ENCODE assay signal across 8 cellular contexts in genomic region chr7:131104611-131105293, GRCh38.
DNase-seq lines count a peak whose midpoint lies in the region; ATAC-seq and TF ChIP-seq lines count a peak whose summit lies in the region.

No MANE protein-coding gene starts in this region.

- H3K36me3 ChIP-seq in Loucy (ENCODE audit: insufficient read depth, low read length), result no peaks in the 10 kb centered on the region

- no peaks in the 10 kb centered on the region for H3K9me2 ChIP-seq in Loucy (replicated peaks; ENCODE audit: low read depth, low read length)

- H3K9me3 ChIP-seq in Loucy (ENCODE audit: insufficient read depth, low read depth, low read length), result no peaks in the 10 kb centered on the region

- peaks cover 0 to 7% (median 0%) of the 10 kb centered on the region in 5 donors for H3K27me3 Mint-ChIP-seq in naive thymus-derived CD8-positive, alpha-beta T cell

- peak; percentile 17 for DNase-seq in AG08395 (ENCODE audit: low spot score)
- peak; percentile 85 for DNase-seq in choroid plexus epithelial cell (ENCODE audit: low read depth)
- DNase-seq in naive thymus-derived CD8-positive, alpha-beta T cell, result peak in 2 of 10 donors; percentile 15 to 44
- no peak for DNase-seq in SW 1271 (lab: John Stamatoyannopoulos, UW)
- no peak for DNase-seq in GOT3 (lab: John Stamatoyannopoulos, UW)
- DNase-seq in NCI-H2081 treated with DMSO at 0.1 percent for 48 hours (lab: John Stamatoyannopoulos, UW), result no peak

- peak overlapping the region; percentile 70 for H3K4me3 ChIP-seq in Loucy (ENCODE audit: low read length, poor library complexity, severe bottlenecking)
- H3K4me3 ChIP-seq in choroid plexus epithelial cell (ENCODE audit: low read depth, low read length), result peak overlapping the region; percentile 99

- no peak overlapping the region for H2AFZ ChIP-seq in Loucy (ENCODE audit: low read length)

- H3K27me3 ChIP-seq in Loucy (ENCODE audit: insufficient read depth, low read length, poor library complexity, severe bottlenecking), result no peaks in the 10 kb centered on the region

- peak overlapping the region; percentile 79 to 92 (median 88) for H3K4me3 Mint-ChIP-seq in naive thymus-derived CD8-positive, alpha-beta T cell

- H3K79me2 ChIP-seq in Loucy (ENCODE audit: insufficient read depth, low read length), result no peaks in the 10 kb centered on the region

- POLR2A ChIA-PET in naive thymus-derived CD8-positive, alpha-beta T cell (lab: Charles Lee), result interaction anchor here (1.6 to 6.4 kb wide), 5 partner anchors 47 to 222 kb away, joined by 3 to 45 read pairs (median 9); partner anchors contain the start of gene MKLN1

- H3K4me1 Mint-ChIP-seq in naive thymus-derived CD8-positive, alpha-beta T cell, result peaks cover 53 to 92% (median 74%) of the 10 kb centered on the region in 4 donors

- H3K36me3 Mint-ChIP-seq in naive thymus-derived CD8-positive, alpha-beta T cell, result peaks cover 4 to 44% (median 9%) of the 10 kb centered on the region in 3 donors

- H4K20me1 ChIP-seq in Loucy (ENCODE audit: insufficient read depth, low read length, poor library complexity, severe bottlenecking), result no peaks in the 10 kb centered on the region

- peak overlapping the region; percentile 65 for H3K4me2 ChIP-seq in Loucy (ENCODE audit: low read depth, low read length, poor library complexity, severe bottlenecking)

- no peaks in the 10 kb centered on the region for H3F3A ChIP-seq in Loucy (ENCODE audit: low read depth)

- ATAC-seq in naive thymus-derived CD8-positive, alpha-beta T cell, result no peak
- ATAC-seq in HG03196 (IDR thresholded peaks at IDR 0.05; ENCODE audit: unreplicated experiment), result no peak

- H3K27ac Mint-ChIP-seq in naive thymus-derived CD8-positive, alpha-beta T cell, result peak overlapping the region; percentile 81 to 100 (median 96)

- H3K4me1 ChIP-seq in Loucy (ENCODE audit: insufficient read depth, low read length, poor library complexity, severe bottlenecking), result peaks cover 19% of the 10 kb centered on the region

- peaks cover 0 to 7% (median 0%) of the 10 kb centered on the region in 9 donors for H3K9me3 Mint-ChIP-seq in naive thymus-derived CD8-positive, alpha-beta T cell

- H3K9ac ChIP-seq in Loucy (ENCODE audit: low read depth, low read length, poor library complexity, severe bottlenecking), result no peak overlapping the region

- TF ChIP-seq CTCF in Loucy (conservative IDR thresholded peaks at IDR 0.05; ENCODE audit: low read length) (no peak), choroid plexus epithelial cell (conservative IDR thresholded peaks at IDR 0.05; ENCODE audit: low read depth, low read length) (no peak)

Comparison
In these comparisons a context has a peak if more than half of its experiments do, and no peak if none do; other contexts are left out.
1. DNase-seq: peak in AG08395 (single experiment) and choroid plexus epithelial cell (single experiment); none in SW 1271 (0 of 2), GOT3 (single experiment) and NCI-H2081 treated with DMSO at 0.1 percent for 48 hours (single experiment).